Comparison of ENCODE assay signal across 10 cellular contexts in the genomic region with DNA sequence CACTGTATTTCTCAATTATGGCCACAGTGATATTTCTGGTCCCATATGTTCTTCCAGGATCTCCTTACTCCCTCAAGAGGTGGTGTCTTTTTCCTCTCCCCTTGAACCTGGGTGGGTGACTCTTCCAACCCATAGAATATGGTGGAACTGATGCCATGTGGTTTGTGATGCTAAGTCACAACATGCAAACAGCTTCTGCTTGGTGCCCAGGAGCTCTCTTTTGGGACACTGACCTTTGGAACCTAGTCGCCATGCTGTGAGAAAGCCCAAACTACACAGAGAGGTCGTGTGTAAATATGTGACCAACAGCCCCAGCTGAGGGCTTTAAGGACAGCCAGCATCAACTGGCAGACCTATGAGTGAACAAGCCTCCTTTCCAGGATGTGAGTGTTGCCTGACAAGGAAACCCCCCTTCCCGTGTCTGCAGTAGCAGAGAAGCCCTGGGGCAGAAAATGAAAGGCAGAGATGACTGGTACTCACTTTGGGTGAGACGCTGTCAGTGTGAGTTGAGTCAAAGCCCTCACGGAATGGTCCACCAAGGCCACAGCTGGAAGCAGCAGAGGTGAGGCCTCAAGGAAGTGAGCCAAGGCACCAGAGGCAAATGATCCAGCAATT.
DNase-seq lines count a peak whose midpoint lies in the region; ATAC-seq, FAIRE-seq and TF ChIP-seq lines count a peak whose summit lies in the region.
"Had no signal": no experiment of that assay in that cellular context is flagged by ENCODE, and none has a peak within 500 bp of the region (broad histone marks: within the 10 kb centered on the region; RNA-seq: fewer than 3 reads in every experiment).

No MANE protein-coding gene starts in this region.

- CTCF ChIA-PET in HEK293T (lab: Yijun Ruan, JAX), result no interaction called here

- TF ChIP-seq POLR2A in GM12891 (IDR thresholded peaks at IDR 0.05; ENCODE audit: low read depth, low read length), result no peak

- peak; percentile 97 for FAIRE-seq in GM12891 (lab: Jason Lieb, UNC)

- H3K27me3 Mint-ChIP-seq in activated naive CD8-positive, alpha-beta T cell treated with anti-CD3 and anti-CD28 coated beads for 36 hours, result no peaks in the 10 kb centered on the region

- H3K4me3 Mint-ChIP-seq in activated naive CD8-positive, alpha-beta T cell treated with anti-CD3 and anti-CD28 coated beads for 36 hours, result peak overlapping the region; percentile 14

- H3K4me1 Mint-ChIP-seq in activated naive CD8-positive, alpha-beta T cell treated with anti-CD3 and anti-CD28 coated beads for 36 hours, result peaks cover 39% of the 10 kb centered on the region

- H3K36me3 Mint-ChIP-seq in activated naive CD8-positive, alpha-beta T cell treated with anti-CD3 and anti-CD28 coated beads for 36 hours, result peaks cover 4% of the 10 kb centered on the region

- H3K27ac Mint-ChIP-seq in activated naive CD8-positive, alpha-beta T cell treated with anti-CD3 and anti-CD28 coated beads for 36 hours, result peak overlapping the region; percentile 94

- ATAC-seq in GM21390 (IDR thresholded peaks at IDR 0.05; ENCODE audit: unreplicated experiment), result peak; percentile 90
- ATAC-seq in HG03460 (IDR thresholded peaks at IDR 0.05; ENCODE audit: unreplicated experiment), result peak; percentile 94
- no peak for ATAC-seq in Right ventricle myocardium inferior

- POLR2A ChIA-PET in HEK293T (lab: Yijun Ruan, JAX), result no interaction called here

- DNase-seq in GM12891 (ENCODE audit: insufficient read length, low spot score) (no peak), DMS79 (lab: John Stamatoyannopoulos, UW) (no peak), HEK293T (ENCODE audit: extremely low spot score) (no peak), Right ventricle myocardium inferior (ENCODE audit: missing footprints) (no peak), HuH-7 (ENCODE audit: low spot score) (no peak)
- peak; percentile 74 for DNase-seq in activated naive CD8-positive, alpha-beta T cell treated with anti-CD3 and anti-CD28 coated beads for 36 hours
- DNase-seq: DND-41, NCI-H524 treated with DMSO at 0.1 percent for 48 hours had no signal

- H3K9me3 Mint-ChIP-seq in activated naive CD8-positive, alpha-beta T cell treated with anti-CD3 and anti-CD28 coated beads for 36 hours, result peaks cover 4% of the 10 kb centered on the region

- intact Hi-C loops in Right ventricle myocardium inferior (cut with DNase I), result no loop called here

TF ChIP-seq in GM12891, 5 proteins besides CTCF, POLR2A, EP300 and RAD21:
- TF ChIP-seq POU2F2 (IDR thresholded peaks at IDR 0.05; ENCODE audit: low read depth, low read length) (peak; percentile 70), SPI1 (IDR thresholded peaks at IDR 0.05; ENCODE audit: low read depth, low read length) (peak; percentile 46; the same call in 1 of the 2 replicates), POLR2AphosphoS5 (IDR thresholded peaks at IDR 0.05; ENCODE audit: low read depth, low read length) (no peak; the same call in 1 of the 2 replicates)
TF ChIP-seq in GM12891: peak in this region for 2.

TF ChIP-seq in HEK293T, 16 proteins besides CTCF, POLR2A, EP300 and RAD21:
- TF ChIP-seq ZNF384 (IDR thresholded peaks at IDR 0.05) (no peak), ARNT (IDR thresholded peaks at IDR 0.05) (no peak), BHLHE40 (IDR thresholded peaks at IDR 0.05; ENCODE audit: borderline replicate concordance) (no peak), ELF4 (IDR thresholded peaks at IDR 0.05) (no peak), FOXA1 (IDR thresholded peaks at IDR 0.05) (no peak), L3MBTL2 (conservative IDR thresholded peaks at IDR 0.05) (no peak), LEF1 (IDR thresholded peaks at IDR 0.05; ENCODE audit: borderline replicate concordance) (no peak), TARDBP (IDR thresholded peaks at IDR 0.05) (no peak), SP1 (IDR thresholded peaks at IDR 0.05) (no peak), FOXK2 (IDR thresholded peaks at IDR 0.05) (no peak), NFRKB (IDR thresholded peaks at IDR 0.05) (no peak), SUZ12 (IDR thresholded peaks at IDR 0.05) (no peak), FOXM1 (IDR thresholded peaks at IDR 0.05; ENCODE audit: borderline replicate concordance) (no peak), CTBP1 (IDR thresholded peaks at IDR 0.05; ENCODE audit: borderline replicate concordance) (no peak), HDGF (IDR thresholded peaks at IDR 0.05; ENCODE audit: borderline replicate concordance) (no peak)
- TF ChIP-seq, protein P1, sequence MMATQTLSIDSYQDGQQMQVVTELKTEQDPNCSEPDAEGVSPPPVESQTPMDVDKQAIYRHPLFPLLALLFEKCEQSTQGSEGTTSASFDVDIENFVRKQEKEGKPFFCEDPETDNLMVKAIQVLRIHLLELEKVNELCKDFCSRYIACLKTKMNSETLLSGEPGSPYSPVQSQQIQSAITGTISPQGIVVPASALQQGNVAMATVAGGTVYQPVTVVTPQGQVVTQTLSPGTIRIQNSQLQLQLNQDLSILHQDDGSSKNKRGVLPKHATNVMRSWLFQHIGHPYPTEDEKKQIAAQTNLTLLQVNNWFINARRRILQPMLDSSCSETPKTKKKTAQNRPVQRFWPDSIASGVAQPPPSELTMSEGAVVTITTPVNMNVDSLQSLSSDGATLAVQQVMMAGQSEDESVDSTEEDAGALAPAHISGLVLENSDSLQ (IDR thresholded peaks at IDR 0.05), result no peak
